In the genomic region with DNA sequence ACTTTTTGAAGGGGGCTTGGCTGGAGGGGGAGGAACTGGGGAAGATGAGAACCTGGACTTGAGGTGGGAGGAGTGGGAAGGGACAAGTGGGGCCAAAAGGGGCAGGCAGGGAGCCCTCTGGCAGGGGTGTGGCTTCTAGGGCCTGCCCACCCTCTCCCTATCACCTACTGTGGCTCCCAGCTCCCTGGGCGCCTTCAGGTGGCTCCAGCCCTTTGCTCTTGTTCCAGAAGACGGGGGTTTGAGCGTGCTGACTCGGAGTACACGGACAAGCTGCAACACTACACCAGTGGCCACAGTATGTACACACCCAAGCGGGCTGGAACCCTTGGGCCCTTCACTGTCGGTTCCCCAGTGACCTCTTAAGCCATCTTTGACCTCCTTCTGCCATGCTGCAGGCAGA, we compare ENCODE assay signal across 27 cellular contexts.
"Had no signal": no experiment of that assay in that cellular context is flagged by ENCODE, and none has a peak within 500 bp of the region (broad histone marks: within the 10 kb centered on the region; RNA-seq: fewer than 3 reads in every experiment).

No MANE protein-coding gene starts in this region.

- H3K9me3 Mint-ChIP-seq: mesothelial cell of epicardium; naive B cell; natural killer cell; neural progenitor cell; stimulated activated naive B cell treated with anti-CD40 and anti-IgM and Interleukin-4, amounts not matched to agents 10 μg/mL and 1 μg/mL and 100 μg/mL, for 72 hours had no signal

- H3K4me3 Mint-ChIP-seq: mesothelial cell of epicardium; naive B cell; natural killer cell; nephron progenitor cell; neural progenitor cell; stimulated activated naive B cell treated with anti-CD40 and anti-IgM and Interleukin-4, amounts not matched to agents 10 μg/mL and 1 μg/mL and 100 μg/mL, for 72 hours had no signal

- H3K36me3 Mint-ChIP-seq: naive B cell, natural killer cell had no signal

- DNase-seq: hypothalamus; islet precursor cell; left ventricle myocardium inferior; mesendoderm; naive B cell; natural killer cell; nephron progenitor cell; occipital lobe; psoas muscle; right lobe of liver; stimulated activated CD4-positive, alpha-beta T cell treated with anti-CD3 and anti-CD28 coated beads, Interleukin-1b, Interleukin-23, amount 100 ng/mL, for 48 hours; stimulated activated CD4-positive, alpha-beta T cell treated with anti-CD3 and anti-CD28 coated beads, Interleukin-2, amount 100 ng/mL, for 48 hours; stimulated activated CD4-positive, alpha-beta T cell treated with anti-CD3 and anti-CD28 coated beads, Interleukin-4, amount 100 ng/mL, for 4 hours; stimulated activated CD8-positive, alpha-beta memory T cell treated with anti-CD3 and anti-CD28 coated beads, Interleukin-4, amount 100 ng/mL, for 48 hours; stimulated activated naive B cell treated with anti-CD40 and anti-IgM and Interleukin-4, amounts not matched to agents 10 μg/mL and 1 μg/mL and 100 μg/mL, for 72 hours; stimulated activated naive CD8-positive, alpha-beta T cell treated with anti-CD3 and anti-CD28 coated beads, Interleukin-15, Interleukin-2, amounts not matched to agents 100 U/mL and 50 U/mL, for 24 hours; stomach; testis; thyroid gland; transverse colon; upper lobe of right lung had no signal

- H3K4me1 Mint-ChIP-seq: mesothelial cell of epicardium; naive B cell; stimulated activated naive B cell treated with anti-CD40 and anti-IgM and Interleukin-4, amounts not matched to agents 10 μg/mL and 1 μg/mL and 100 μg/mL, for 72 hours had no signal

- H3K27me3 ChIP-seq: neural progenitor cell, right lobe of liver, testis, thyroid gland, transverse colon, upper lobe of right lung had no signal

- H3K27ac Mint-ChIP-seq: mesothelial cell of epicardium; natural killer cell; neural progenitor cell; stimulated activated naive B cell treated with anti-CD40 and anti-IgM and Interleukin-4, amounts not matched to agents 10 μg/mL and 1 μg/mL and 100 μg/mL, for 72 hours had no signal

- H3K36me3 ChIP-seq: neural progenitor cell, neutrophil, right lobe of liver, stomach, upper lobe of right lung had no signal

- ATAC-seq: natural killer cell; psoas muscle; stimulated activated naive B cell treated with anti-CD40 and anti-IgM and Interleukin-4, amounts not matched to agents 10 μg/mL and 1 μg/mL and 100 μg/mL, for 72 hours; stimulated activated naive CD8-positive, alpha-beta T cell treated with anti-CD3 and anti-CD28 coated beads, Interleukin-15, Interleukin-2, amounts not matched to agents 100 U/mL and 50 U/mL, for 24 hours; upper lobe of right lung had no signal

- H3K4me1 ChIP-seq: left ventricle myocardium inferior, neural progenitor cell, parathyroid adenoma, psoas muscle, right lobe of liver, stomach, testis, thyroid gland, transverse colon, upper lobe of right lung had no signal

- H3K27ac ChIP-seq: left ventricle myocardium inferior, neural progenitor cell, neutrophil, parathyroid adenoma, psoas muscle, right lobe of liver, stomach, testis, thyroid gland, transverse colon, upper lobe of right lung had no signal

- H3K4me3 ChIP-seq: left ventricle myocardium inferior, lung, neural progenitor cell, psoas muscle, right lobe of liver, smooth muscle cell, stomach, testis, thyroid gland, transverse colon, upper lobe of right lung had no signal

- H3K9me3 ChIP-seq: left ventricle myocardium inferior, neutrophil, psoas muscle, right lobe of liver, stomach, testis, thyroid gland, transverse colon, upper lobe of right lung had no signal
